In the genomic region with DNA sequence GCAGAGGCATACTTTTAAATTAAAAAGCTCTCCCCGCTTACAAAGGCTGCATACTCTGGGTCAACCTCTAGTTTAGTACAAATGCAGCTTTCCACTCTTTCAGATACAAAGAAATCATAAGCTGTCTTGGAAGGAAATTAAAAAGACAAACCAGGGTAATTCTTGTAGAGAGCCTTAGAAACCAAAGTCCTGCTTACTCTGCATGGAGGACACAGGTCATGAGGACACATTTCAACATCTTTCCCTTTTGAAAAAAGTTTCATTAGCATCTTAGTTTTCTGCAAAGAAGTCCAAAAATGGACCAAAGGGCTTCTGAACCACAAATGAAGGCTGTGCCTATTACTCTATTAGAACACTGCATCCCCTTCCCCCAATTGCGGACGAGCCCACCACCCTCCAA, we compare ENCODE assay signal across 1 cellular context.
TF ChIP-seq lines count a peak whose summit lies in the region.

No MANE protein-coding gene starts in this region.

TF ChIP-seq in neural cell, 6 proteins besides CTCF, POLR2A, EP300 and RAD21 (continued from another document):
- TF ChIP-seq, protein P1, sequence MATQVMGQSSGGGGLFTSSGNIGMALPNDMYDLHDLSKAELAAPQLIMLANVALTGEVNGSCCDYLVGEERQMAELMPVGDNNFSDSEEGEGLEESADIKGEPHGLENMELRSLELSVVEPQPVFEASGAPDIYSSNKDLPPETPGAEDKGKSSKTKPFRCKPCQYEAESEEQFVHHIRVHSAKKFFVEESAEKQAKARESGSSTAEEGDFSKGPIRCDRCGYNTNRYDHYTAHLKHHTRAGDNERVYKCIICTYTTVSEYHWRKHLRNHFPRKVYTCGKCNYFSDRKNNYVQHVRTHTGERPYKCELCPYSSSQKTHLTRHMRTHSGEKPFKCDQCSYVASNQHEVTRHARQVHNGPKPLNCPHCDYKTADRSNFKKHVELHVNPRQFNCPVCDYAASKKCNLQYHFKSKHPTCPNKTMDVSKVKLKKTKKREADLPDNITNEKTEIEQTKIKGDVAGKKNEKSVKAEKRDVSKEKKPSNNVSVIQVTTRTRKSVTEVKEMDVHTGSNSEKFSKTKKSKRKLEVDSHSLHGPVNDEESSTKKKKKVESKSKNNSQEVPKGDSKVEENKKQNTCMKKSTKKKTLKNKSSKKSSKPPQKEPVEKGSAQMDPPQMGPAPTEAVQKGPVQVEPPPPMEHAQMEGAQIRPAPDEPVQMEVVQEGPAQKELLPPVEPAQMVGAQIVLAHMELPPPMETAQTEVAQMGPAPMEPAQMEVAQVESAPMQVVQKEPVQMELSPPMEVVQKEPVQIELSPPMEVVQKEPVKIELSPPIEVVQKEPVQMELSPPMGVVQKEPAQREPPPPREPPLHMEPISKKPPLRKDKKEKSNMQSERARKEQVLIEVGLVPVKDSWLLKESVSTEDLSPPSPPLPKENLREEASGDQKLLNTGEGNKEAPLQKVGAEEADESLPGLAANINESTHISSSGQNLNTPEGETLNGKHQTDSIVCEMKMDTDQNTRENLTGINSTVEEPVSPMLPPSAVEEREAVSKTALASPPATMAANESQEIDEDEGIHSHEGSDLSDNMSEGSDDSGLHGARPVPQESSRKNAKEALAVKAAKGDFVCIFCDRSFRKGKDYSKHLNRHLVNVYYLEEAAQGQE (IDR thresholded peaks at IDR 0.05; ENCODE audit: borderline replicate concordance), result no peak
- TF ChIP-seq EZH2 (IDR thresholded peaks at IDR 0.05; ENCODE audit: borderline replicate concordance, insufficient read depth, low read length, poor library complexity, severe bottlenecking) (no peak), SMC3 (conservative IDR thresholded peaks at IDR 0.05; ENCODE audit: poor library complexity) (no peak), POLR2AphosphoS5 (IDR thresholded peaks at IDR 0.05) (no peak)
